Comparison of ENCODE assay signal across 18 cellular contexts in the genomic region with DNA sequence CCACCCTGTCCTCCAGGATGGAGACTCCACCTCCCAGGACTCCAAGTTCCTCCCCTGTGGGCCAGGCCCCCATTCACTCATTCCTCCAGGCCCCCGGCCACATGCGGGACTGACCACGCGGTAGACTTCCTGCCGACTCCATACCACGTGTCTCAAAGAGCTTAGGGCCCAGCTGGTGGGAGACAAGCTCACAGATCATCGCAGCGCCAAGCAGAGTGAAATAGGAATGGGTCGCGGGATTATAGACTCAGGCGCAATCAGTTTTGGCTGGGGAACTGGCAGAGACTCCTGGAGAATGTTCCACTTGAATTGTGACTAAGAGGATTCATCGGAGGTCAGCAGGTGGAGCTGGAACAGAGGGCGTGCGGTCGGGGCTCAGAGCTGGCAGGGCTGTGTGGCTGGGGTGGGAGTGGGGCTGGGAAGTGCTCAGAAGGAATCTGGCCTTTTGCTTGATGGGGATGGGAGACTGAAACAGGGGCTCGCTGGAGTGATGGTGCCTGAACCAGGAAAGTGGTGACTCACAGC. TPM values are rescaled to one million over a fixed set of nuclear protein-coding genes. Genes with fewer than 3 reads are reported as not detected.
DNase-seq lines count a peak whose midpoint lies in the region; TF ChIP-seq lines count a peak whose summit lies in the region.
"Had no signal": no experiment of that assay in that cellular context is flagged by ENCODE, and none has a peak within 500 bp of the region (broad histone marks: within the 10 kb centered on the region; RNA-seq: fewer than 3 reads in every experiment).

No MANE protein-coding gene starts in this region.

- H3K4me3 ChIP-seq in WERI-Rb-1 (ENCODE audit: low read depth, low read length) (no peak overlapping the region; the same call in 1 of the 2 replicates), stomach (no peak overlapping the region)
- H3K4me3 ChIP-seq: MG63 had no signal

- H3K36me3 ChIP-seq in WERI-Rb-1 (peaks cover 10% of the 10 kb centered on the region), stomach (no peaks in the 10 kb centered on the region)
- H3K36me3 ChIP-seq: MG63 had no signal

- DNase-seq in D341Med (ENCODE audit: low spot score) (peak; percentile 37), HT1080 (ENCODE audit: low read depth) (peak; percentile 3), WERI-Rb-1 (peak; percentile 92), iris pigment epithelial cell (ENCODE audit: low read depth) (peak; percentile 5), T-helper 2 cell (no peak), stomach (no peak), GM13976 (ENCODE audit: low spot score) (no peak), NCI-H1436 (lab: John Stamatoyannopoulos, UW) (no peak)
- DNase-seq: AML-193, Calu3, HFFc6, KG1, MG63, NCI-H2029 treated with DMSO at 0.1 percent for 48 hours, NCI-H2227 treated with DMSO at 0.1 percent for 48 hours, NCI-H774, SHP77 treated with DMSO at 0.1 percent for 48 hours had no signal

- TF ChIP-seq POLR2A in stomach (IDR thresholded peaks at IDR 0.05), result no peak

- 69 to 80% (median 78%) methylated on average over 10 to 16 of the region's 16 CpGs for WGBS in stomach, 5 donors

- in situ Hi-C loops in GM13976 (cut with MboI; ENCODE audit: low sequenced_read_pairs, unreplicated experiment), result no loop called here

- intact Hi-C loops in stomach (cut with DNase I; ENCODE audit: low total_unique reads), result no loop called here

- H3K4me1 ChIP-seq in stomach, result no peaks in the 10 kb centered on the region

- no peaks in the 10 kb centered on the region for H3K9me3 ChIP-seq in WERI-Rb-1 (ENCODE audit: severe bottlenecking)
- H3K9me3 ChIP-seq in stomach, result no peaks in the 10 kb centered on the region
- H3K9me3 ChIP-seq: MG63 had no signal

- TF ChIP-seq EP300 in stomach (IDR thresholded peaks at IDR 0.05), result no peak

- H3K27ac ChIP-seq in WERI-Rb-1, result peak overlapping the region; percentile 79
- no peak overlapping the region for H3K27ac ChIP-seq in stomach

- TF ChIP-seq CTCF in WERI-Rb-1 (IDR thresholded peaks at IDR 0.05; ENCODE audit: low read depth, low read length), result no peak
- TF ChIP-seq CTCF in stomach (IDR thresholded peaks at IDR 0.05), result no peak
- no peak for TF ChIP-seq CTCF in GM13976 (IDR thresholded peaks at IDR 0.05; ENCODE audit: borderline replicate concordance, control extremely low read depth, extremely low read depth, insufficient read depth, missing control alignments)

- H3K27me3 ChIP-seq in WERI-Rb-1 (ENCODE audit: insufficient read depth, low read depth, severe bottlenecking) (peaks cover 17% of the 10 kb centered on the region), stomach (peaks cover 0 to 19% (median 0%) of the 10 kb centered on the region in 3 donors)
- H3K27me3 ChIP-seq: MG63 had no signal

RNA-seq across cellular contexts. Expression of gene ATP2B3, which starts 15.7 kb away (rescaled TPM):
- total RNA-seq in HT1080 (2014; rRNA removed; shearing (Covaris generic)), result 0.03 TPM in 1 of 2 replicates, not detected in the other
- polyA plus RNA-seq in HT1080 (2015; cell fraction: cytosol; rRNA removed), result 0.05 TPM in 1 of 2 replicates, not detected in the other
- not detected in 2 replicates for polyA plus RNA-seq in HT1080 (2015; cell fraction: nucleus; rRNA removed)
- total RNA-seq in stomach, result under 1 TPM in 1 of 5 donors, not detected in 4; 0.55 TPM
- polyA plus RNA-seq in stomach, result under 1 TPM in 1 of 3 donors, not detected in 2; 0.03 TPM
- total RNA-seq: Calu3, Daoy, HFFc6 had no signal

RNA-seq across cellular contexts. Expression of gene BGN, which starts 38.3 kb away (rescaled TPM):
- total RNA-seq in HT1080 (2014; rRNA removed; shearing (Covaris generic)), result 0.10 and 0.45 TPM in 2 replicates
- polyA plus RNA-seq in HT1080 (2015; cell fraction: cytosol; rRNA removed), result 1.7 and 2.3 TPM in 2 replicates
- polyA plus RNA-seq in HT1080 (2015; cell fraction: nucleus; rRNA removed), result 3.4 and 3.5 TPM in 2 replicates
- 10 to 100 TPM in 3 of 5 donors, 1 to 10 TPM in 2; 6.2 to 64.3 (median 21.9) TPM for total RNA-seq in stomach
- 10 to 100 TPM in 2 of 3 donors, 1 to 10 TPM in 1; 9.3 to 22.7 (median 10.5) TPM for polyA plus RNA-seq in stomach
- total RNA-seq: Calu3 had no signal

Comparison
In these comparisons a context has a peak if more than half of its experiments do, and no peak if none do; other contexts are left out.
1. DNase-seq: peak in D341Med (single experiment), HT1080 (single experiment), WERI-Rb-1 (single experiment) and iris pigment epithelial cell (single experiment); none in T-helper 2 cell (0 of 5), stomach (single experiment), GM13976 (single experiment) and NCI-H1436 (single experiment).